10 cellular contexts compared by ENCODE assay signal in the genomic region with DNA sequence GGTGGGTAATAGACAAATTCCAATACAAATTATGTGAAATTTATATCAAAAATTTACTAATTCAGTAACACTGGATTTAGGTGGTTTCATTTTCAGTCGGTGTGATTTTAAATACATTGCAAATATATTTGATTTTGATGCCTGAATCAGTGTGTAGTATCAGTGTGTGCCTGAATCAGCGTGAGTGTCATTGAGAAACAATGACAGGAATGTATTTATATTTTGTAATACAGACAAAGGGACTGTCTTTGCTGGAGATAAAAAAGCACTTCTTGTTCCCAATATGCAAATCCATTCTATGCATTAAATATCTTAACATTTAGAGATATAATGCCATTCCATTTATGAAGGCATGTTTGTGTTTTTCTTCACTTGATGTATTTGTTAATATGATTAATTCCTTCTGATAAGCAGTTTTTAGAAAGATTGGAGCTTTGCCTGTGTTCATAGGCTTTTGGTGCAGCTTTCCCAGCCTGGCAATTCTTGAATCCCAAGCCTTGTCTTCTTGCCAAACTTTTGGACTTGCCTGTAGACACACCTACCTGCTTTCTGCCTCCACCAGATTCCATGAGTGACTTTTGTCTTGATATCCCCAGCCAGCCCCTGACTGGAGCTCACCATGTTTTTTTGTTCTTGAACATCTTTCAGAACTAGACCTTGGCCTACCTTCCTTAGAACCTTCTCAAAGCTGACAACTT.
A peak's percentile ranks its signal among the peaks of the same experiment; 100 is the strongest.
DNase-seq lines count a peak whose midpoint lies in the region; TF ChIP-seq lines count a peak whose summit lies in the region.
"Had no signal": no experiment of that assay in that cellular context is flagged by ENCODE, and none has a peak within 500 bp of the region (broad histone marks: within the 10 kb centered on the region; RNA-seq: fewer than 3 reads in every experiment).

No MANE protein-coding gene starts in this region.

- TF ChIP-seq RAD21 in Ishikawa (IDR thresholded peaks at IDR 0.05; ENCODE audit: low read depth): no peak

- no peak overlapping the region for H3K27ac Mint-ChIP-seq in activated naive CD4-positive, alpha-beta T cell treated with anti-CD3 and anti-CD28 coated beads for 36 hours

- DNase-seq in astrocyte of the hippocampus (ENCODE audit: low read depth, low spot score): peak; percentile 63
- DNase-seq in glomerular visceral epithelial cell (ENCODE audit: extremely low spot score): peak; percentile 36
- DNase-seq in tibial nerve (ENCODE audit: low spot score in 2 of 2): no peak
- DNase-seq in NCI-H526 treated with DMSO at 0.1 percent for 48 hours (lab: John Stamatoyannopoulos, UW): no peak
- DNase-seq in activated naive CD4-positive, alpha-beta T cell treated with anti-CD3 and anti-CD28 coated beads for 36 hours: no peak
- no peak for DNase-seq in activated effector memory CD4-positive, alpha-beta T cell treated with Interleukin-2 at 50 U/mL for 16 hours
- DNase-seq: activated CD4-positive, CD25-positive, alpha-beta regulatory T cell treated with anti-CD3 and anti-CD28 coated beads, Interleukin-2, amount 50 U/mL, for 72 hours; activated T-cell treated with anti-CD3 and anti-CD28 coated beads for 4 hours; spleen had no signal

- H3K27me3 Mint-ChIP-seq in activated naive CD4-positive, alpha-beta T cell treated with anti-CD3 and anti-CD28 coated beads for 36 hours (ENCODE audit: low read depth): no peaks in the 10 kb centered on the region

- no peak overlapping the region for H3K4me3 Mint-ChIP-seq in activated naive CD4-positive, alpha-beta T cell treated with anti-CD3 and anti-CD28 coated beads for 36 hours

- TF ChIP-seq CTCF in tibial nerve (IDR thresholded peaks at IDR 0.05): no peak

- WGBS in tibial nerve, 2 donors: 46 to 60% methylated on average over 2 of the region's 2 CpGs

- H3K36me3 ChIP-seq in tibial nerve: no peaks in the 10 kb centered on the region
- H3K36me3 ChIP-seq: spleen had no signal

- no peaks in the 10 kb centered on the region for H3K9me3 ChIP-seq in tibial nerve
- H3K9me3 ChIP-seq: spleen had no signal

- TF ChIP-seq EP300 in Ishikawa (IDR thresholded peaks at IDR 0.05; ENCODE audit: borderline replicate concordance) (no peak), tibial nerve (IDR thresholded peaks at IDR 0.05) (peak in 1 of 2 donors; percentile 50)

- intact Hi-C loops in activated naive CD4-positive, alpha-beta T cell treated with anti-CD3 and anti-CD28 coated beads for 36 hours (cut with micrococcal nuclease): no loop called here

- peak overlapping the region; percentile 57 to 78 (median 71) for H3K27ac ChIP-seq in tibial nerve
- H3K27ac ChIP-seq: spleen had no signal

- peaks cover 3% of the 10 kb centered on the region for H3K9me3 Mint-ChIP-seq in activated naive CD4-positive, alpha-beta T cell treated with anti-CD3 and anti-CD28 coated beads for 36 hours

- H3K4me1 ChIP-seq in tibial nerve: peaks cover 0 to 14% (median 3%) of the 10 kb centered on the region in 4 donors
- H3K4me1 ChIP-seq: spleen had no signal

- no peak for TF ChIP-seq POLR2A in tibial nerve (IDR thresholded peaks at IDR 0.05)

- H3K27me3 ChIP-seq in tibial nerve: no peaks in the 10 kb centered on the region
- H3K27me3 ChIP-seq: spleen had no signal

- peak overlapping the region in 1 of 4 donors; percentile 2 for H3K4me3 ChIP-seq in tibial nerve
- H3K4me3 ChIP-seq: spleen had no signal

- CTCF ChIA-PET in activated naive CD4-positive, alpha-beta T cell treated with anti-CD3 and anti-CD28 coated beads for 36 hours (lab: Charles Lee): no interaction called here

- H3K36me3 Mint-ChIP-seq in activated naive CD4-positive, alpha-beta T cell treated with anti-CD3 and anti-CD28 coated beads for 36 hours (ENCODE audit: low read depth): no peaks in the 10 kb centered on the region

- H3K4me1 Mint-ChIP-seq in activated naive CD4-positive, alpha-beta T cell treated with anti-CD3 and anti-CD28 coated beads for 36 hours (ENCODE audit: low read depth): no peaks in the 10 kb centered on the region

TF ChIP-seq in Ishikawa, 13 proteins besides CTCF, POLR2A, EP300 and RAD21:
- peak; percentile 56; the same call in 1 of the 2 replicates for TF ChIP-seq TEAD4 (IDR thresholded peaks at IDR 0.05)
- TF ChIP-seq, protein P1, sequence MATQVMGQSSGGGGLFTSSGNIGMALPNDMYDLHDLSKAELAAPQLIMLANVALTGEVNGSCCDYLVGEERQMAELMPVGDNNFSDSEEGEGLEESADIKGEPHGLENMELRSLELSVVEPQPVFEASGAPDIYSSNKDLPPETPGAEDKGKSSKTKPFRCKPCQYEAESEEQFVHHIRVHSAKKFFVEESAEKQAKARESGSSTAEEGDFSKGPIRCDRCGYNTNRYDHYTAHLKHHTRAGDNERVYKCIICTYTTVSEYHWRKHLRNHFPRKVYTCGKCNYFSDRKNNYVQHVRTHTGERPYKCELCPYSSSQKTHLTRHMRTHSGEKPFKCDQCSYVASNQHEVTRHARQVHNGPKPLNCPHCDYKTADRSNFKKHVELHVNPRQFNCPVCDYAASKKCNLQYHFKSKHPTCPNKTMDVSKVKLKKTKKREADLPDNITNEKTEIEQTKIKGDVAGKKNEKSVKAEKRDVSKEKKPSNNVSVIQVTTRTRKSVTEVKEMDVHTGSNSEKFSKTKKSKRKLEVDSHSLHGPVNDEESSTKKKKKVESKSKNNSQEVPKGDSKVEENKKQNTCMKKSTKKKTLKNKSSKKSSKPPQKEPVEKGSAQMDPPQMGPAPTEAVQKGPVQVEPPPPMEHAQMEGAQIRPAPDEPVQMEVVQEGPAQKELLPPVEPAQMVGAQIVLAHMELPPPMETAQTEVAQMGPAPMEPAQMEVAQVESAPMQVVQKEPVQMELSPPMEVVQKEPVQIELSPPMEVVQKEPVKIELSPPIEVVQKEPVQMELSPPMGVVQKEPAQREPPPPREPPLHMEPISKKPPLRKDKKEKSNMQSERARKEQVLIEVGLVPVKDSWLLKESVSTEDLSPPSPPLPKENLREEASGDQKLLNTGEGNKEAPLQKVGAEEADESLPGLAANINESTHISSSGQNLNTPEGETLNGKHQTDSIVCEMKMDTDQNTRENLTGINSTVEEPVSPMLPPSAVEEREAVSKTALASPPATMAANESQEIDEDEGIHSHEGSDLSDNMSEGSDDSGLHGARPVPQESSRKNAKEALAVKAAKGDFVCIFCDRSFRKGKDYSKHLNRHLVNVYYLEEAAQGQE (IDR thresholded peaks at IDR 0.05; ENCODE audit: low read depth): no peak
- no peak for TF ChIP-seq TCF12 (IDR thresholded peaks at IDR 0.05; ENCODE audit: low read depth)
- TF ChIP-seq ZBTB7A (IDR thresholded peaks at IDR 0.05; ENCODE audit: low read depth): no peak

Comparison
In these comparisons a context has a peak if more than half of its experiments do, and no peak if none do; other contexts are left out.
1. DNase-seq: peak in astrocyte of the hippocampus (single experiment) and glomerular visceral epithelial cell (single experiment); none in tibial nerve (0 of 2), NCI-H526 treated with DMSO at 0.1 percent for 48 hours (single experiment), activated naive CD4-positive, alpha-beta T cell treated with anti-CD3 and anti-CD28 coated beads for 36 hours (single experiment) and activated effector memory CD4-positive, alpha-beta T cell treated with Interleukin-2 at 50 U/mL for 16 hours (single experiment).